In the genomic region with DNA sequence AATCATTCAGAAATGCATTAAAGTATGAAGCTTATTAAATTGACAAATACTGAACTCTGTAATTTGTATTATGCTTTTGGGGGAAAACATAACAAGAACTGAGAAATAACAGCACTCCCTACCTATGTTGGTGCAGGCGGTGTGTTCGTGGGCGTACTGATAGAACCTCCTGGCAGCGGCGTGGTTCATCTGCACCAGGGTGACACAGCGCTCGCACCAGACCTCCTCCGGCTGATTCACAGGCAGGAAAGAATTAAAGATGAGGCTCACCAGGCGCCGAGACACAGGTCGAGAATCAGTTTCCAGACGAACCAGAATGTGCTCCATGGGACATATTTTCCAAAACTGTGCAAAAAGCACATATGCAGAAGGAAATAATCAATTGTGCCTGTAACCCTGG, we compare ENCODE assay signal across 12 cellular contexts.
"Had no signal": no experiment of that assay in that cellular context is flagged by ENCODE, and none has a peak within 500 bp of the region (broad histone marks: within the 10 kb centered on the region; RNA-seq: fewer than 3 reads in every experiment).

No MANE protein-coding gene starts in this region.

- DNase-seq: activated CD4-positive, CD25-positive, alpha-beta regulatory T cell; activated gamma-delta T cell treated with Interleukin-2 at 50 U/mL for 16 hours; activated T-cell treated with anti-CD3 and anti-CD28 coated beads, Interleukin-2, amount 50 U/mL, for 24 hours; erythroblast; left colon; SJCRH30; stimulated activated CD4-positive, alpha-beta T cell treated with anti-CD3 and anti-CD28 coated beads, Interleukin-2, amount 100 ng/mL, for 48 hours; SW 1271; upper lobe of left lung had no signal

- H3K4me1 ChIP-seq: SJCRH30, upper lobe of left lung had no signal

- H3K27ac Mint-ChIP-seq: activated T-cell treated with anti-CD3 and anti-CD28 coated beads, Interleukin-2, amount 50 U/mL, for 24 hours; stimulated activated naive CD8-positive, alpha-beta T cell treated with anti-CD3 and anti-CD28 coated beads, Interleukin-15, Interleukin-2, amounts not matched to agents 100 ng/mL and 50 ng/mL, for 24 hours had no signal

- H3K4me3 Mint-ChIP-seq: activated T-cell treated with anti-CD3 and anti-CD28 coated beads, Interleukin-2, amount 50 U/mL, for 24 hours; stimulated activated naive CD8-positive, alpha-beta T cell treated with anti-CD3 and anti-CD28 coated beads, Interleukin-15, Interleukin-2, amounts not matched to agents 100 ng/mL and 50 ng/mL, for 24 hours; T-helper 2 cell treated with Interferon-gamma antibody and Interleukin-4, amounts not matched to agents 5 μg/mL and 100 μg/mL, for 36 hours had no signal

- H3K9me3 Mint-ChIP-seq: activated T-cell treated with anti-CD3 and anti-CD28 coated beads, Interleukin-2, amount 50 U/mL, for 24 hours; stimulated activated naive CD8-positive, alpha-beta T cell treated with anti-CD3 and anti-CD28 coated beads, Interleukin-15, Interleukin-2, amounts not matched to agents 100 ng/mL and 50 ng/mL, for 24 hours; T-helper 2 cell treated with Interferon-gamma antibody and Interleukin-4, amounts not matched to agents 5 μg/mL and 100 μg/mL, for 36 hours had no signal

- H3K9me3 ChIP-seq: gastroesophageal sphincter, SJCRH30, upper lobe of left lung had no signal

- H3K4me3 ChIP-seq: gastroesophageal sphincter, SJCRH30, upper lobe of left lung had no signal

- H3K27me3 ChIP-seq: gastroesophageal sphincter, SJCRH30, upper lobe of left lung had no signal

- H3K27ac ChIP-seq: gastroesophageal sphincter, SJCRH30, upper lobe of left lung had no signal

- H3K27me3 Mint-ChIP-seq: activated T-cell treated with anti-CD3 and anti-CD28 coated beads, Interleukin-2, amount 50 U/mL, for 24 hours; stimulated activated naive CD8-positive, alpha-beta T cell treated with anti-CD3 and anti-CD28 coated beads, Interleukin-15, Interleukin-2, amounts not matched to agents 100 ng/mL and 50 ng/mL, for 24 hours had no signal

- ATAC-seq: gastroesophageal sphincter, left colon had no signal
